In the genomic region with DNA sequence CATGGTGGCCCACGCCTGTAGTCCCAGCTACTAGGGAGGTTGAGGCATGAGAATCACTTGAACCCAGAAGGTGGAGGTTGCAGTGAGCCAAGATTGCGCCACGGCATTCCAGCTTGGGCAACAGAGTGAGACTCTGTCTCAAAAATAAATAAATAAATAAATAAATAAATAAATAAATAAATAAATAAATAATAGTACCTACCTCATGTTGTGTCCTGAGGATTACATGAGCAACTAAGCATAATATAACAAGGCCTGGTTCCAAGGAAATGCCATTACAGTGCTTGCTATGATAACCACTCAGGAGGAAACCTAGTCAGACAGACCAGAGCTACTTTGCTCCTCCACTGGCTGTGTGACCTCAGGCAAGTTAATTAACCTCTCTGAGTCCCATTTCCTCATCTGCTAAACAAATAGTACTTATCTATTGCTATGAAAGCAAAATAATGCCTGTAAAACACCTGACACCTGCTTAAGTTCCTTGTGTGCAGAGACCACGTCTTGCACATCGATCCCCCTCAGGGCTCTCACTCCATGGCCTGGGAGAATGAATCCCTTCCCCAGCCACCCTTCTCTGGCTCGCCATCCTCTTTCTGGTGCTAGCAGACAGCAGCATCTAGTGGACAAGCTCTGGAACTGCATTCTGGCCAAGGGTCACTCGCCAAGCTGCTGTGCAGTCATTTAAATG, we compare ENCODE assay signal across 8 cellular contexts. TPM values are rescaled to one million over a fixed set of nuclear protein-coding genes. Genes with fewer than 3 reads are reported as not detected.
DNase-seq lines count a peak whose midpoint lies in the region; ATAC-seq and TF ChIP-seq lines count a peak whose summit lies in the region.

No MANE protein-coding gene starts in this region.

- H3K27me3 ChIP-seq in brain microvascular endothelial cell (replicated peaks) (peaks cover 32% of the 10 kb centered on the region), spleen (replicated peaks in 1 of 7) (peaks cover 0 to 95% (median 42%) of the 10 kb centered on the region in 7 donors)

- H3K36me3 Mint-ChIP-seq in immature natural killer cell: no peaks in the 10 kb centered on the region

- H3K36me3 ChIP-seq in brain microvascular endothelial cell (replicated peaks) (no peaks in the 10 kb centered on the region), spleen (no peaks in the 10 kb centered on the region)

- H3K4me3 Mint-ChIP-seq in immature natural killer cell: no peak overlapping the region

- no peak overlapping the region for H3K27ac Mint-ChIP-seq in immature natural killer cell

- TF ChIP-seq CTCF in brain microvascular endothelial cell (IDR thresholded peaks at IDR 0.05; ENCODE audit: low read depth, low read length, missing control alignments) (peak; percentile 100), spleen (IDR thresholded peaks at IDR 0.05 in 8 of 11, conservative IDR thresholded peaks at IDR 0.05 in 3 of 11) (peak; percentile 89 to 96 (median 95))

- intact Hi-C loops in spleen (cut with DNase I; ENCODE audit: low total_unique reads): loop anchor here (10.0 kb wide), 2 partner anchors 102 to 172 kb away; no protein-coding TSS in a partner anchor

- ATAC-seq in GM18502 (IDR thresholded peaks at IDR 0.05; ENCODE audit: poor library complexity, unreplicated experiment): no peak

- DNase-seq in NK-92 treated with Interleukin-12 subunit alpha and Interleukin-12 subunit beta, amount 100 ng/mL, for 24 hours (lab: John Stamatoyannopoulos, UW): peak; percentile 39
- no peak for DNase-seq in NK-92 (lab: John Stamatoyannopoulos, UW; ENCODE audit: unreplicated experiment)
- DNase-seq in NCI-H187 treated with DMSO at 0.1 percent for 48 hours (lab: John Stamatoyannopoulos, UW): peak; percentile 22
- peak; percentile 34 for DNase-seq in T-helper 9 cell
- peak; percentile 64 for DNase-seq in brain microvascular endothelial cell
- DNase-seq in immature natural killer cell: peak; percentile 51 to 60 (median 52)
- peak; percentile 84 for DNase-seq in spleen

- WGBS in spleen, 5 donors: 36 to 43% (median 37%) methylated on average over 7 of the region's 7 CpGs

- peaks cover 0 to 1% (median 0%) of the 10 kb centered on the region in 6 donors for H3K9me3 Mint-ChIP-seq in immature natural killer cell

- no peak overlapping the region for H3K27ac ChIP-seq in brain microvascular endothelial cell
- no peak overlapping the region for H3K27ac ChIP-seq in spleen

- H3K4me1 Mint-ChIP-seq in immature natural killer cell: no peaks in the 10 kb centered on the region

- in situ Hi-C loops in brain microvascular endothelial cell (cut with HindIII; ENCODE audit: low pct_ligation_motif_present, low sequenced_read_pairs): no loop called here

- H3K4me3 ChIP-seq in brain microvascular endothelial cell (ENCODE audit: low read depth, low read length) (no peak overlapping the region), spleen (no peak overlapping the region)

- TF ChIP-seq POLR2A in spleen (IDR thresholded peaks at IDR 0.05): no peak

- H3K9me3 ChIP-seq in spleen: no peaks in the 10 kb centered on the region

- H3K27me3 Mint-ChIP-seq in immature natural killer cell (ENCODE audit: low read depth in 3 of 3): peaks cover 9 to 34% (median 27%) of the 10 kb centered on the region in 3 donors

- H3K4me1 ChIP-seq in spleen: peaks cover 0 to 13% (median 0%) of the 10 kb centered on the region in 6 donors

RNA-seq across cellular contexts. Expression of a gene that starts 7.5 kb away (rescaled TPM):
- polyA plus RNA-seq in immature natural killer cell (not detected), spleen (1 to 10 TPM; 1.5 to 3.5 (median 3.1) TPM)
- total RNA-seq in spleen: 1 to 10 TPM in 6 of 7 donors, under 1 TPM in 1; 0.51 to 6.4 (median 2.2) TPM

RNA-seq across cellular contexts. Expression of a gene that starts 37.8 kb away (rescaled TPM):
- 10 to 100 TPM in 1 of 3 donors, 1 to 10 TPM in 2; 3.8 to 24.5 (median 7.4) TPM for polyA plus RNA-seq in immature natural killer cell
- total RNA-seq in spleen: 100 to 1,000 TPM; 112 to 244 (median 183) TPM
- polyA plus RNA-seq in spleen: 100 to 1,000 TPM in 1 of 3 donors, 10 to 100 TPM in 2; 27.3 to 124 (median 35.5) TPM
